Comparison of ENCODE assay signal across 9 cellular contexts in the genomic region with DNA sequence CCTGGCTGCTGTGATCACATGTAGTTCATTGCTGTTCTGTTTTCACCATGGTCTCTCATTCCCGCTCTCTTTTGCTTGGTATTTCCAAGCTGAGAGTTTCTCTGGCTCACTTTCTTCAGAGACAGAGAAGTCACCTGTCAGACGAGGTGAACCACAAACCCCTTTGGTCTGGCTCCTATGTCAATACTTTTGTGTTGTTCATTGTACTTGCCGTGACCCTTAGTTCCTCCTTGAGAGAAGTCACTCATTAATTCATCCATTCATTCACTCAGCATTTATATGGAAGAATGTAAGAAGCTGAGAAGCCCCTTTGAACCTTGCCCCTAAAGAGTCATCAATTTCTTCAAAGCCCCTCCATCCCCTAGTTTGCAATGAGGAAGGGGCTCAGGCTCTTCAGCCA.
"Had no signal": no experiment of that assay in that cellular context is flagged by ENCODE, and none has a peak within 500 bp of the region (broad histone marks: within the 10 kb centered on the region; RNA-seq: fewer than 3 reads in every experiment).

No MANE protein-coding gene starts in this region.

- H3K9me3 Mint-ChIP-seq: GM23338, HFFc6 had no signal

- H3K9me3 ChIP-seq: HAP-1 had no signal

- ATAC-seq: GM23338, HCT116 had no signal

- H3K4me3 ChIP-seq: GM23338, HAP-1 had no signal

- H3K27ac ChIP-seq: HL-60, KMS-11 had no signal

- H2AFZ ChIP-seq: GM23338 had no signal

- DNase-seq: H7, HFFc6, IMR-90, KBM-7 had no signal

- H3K27ac Mint-ChIP-seq: GM23338, HFFc6 had no signal

- H3K4me2 ChIP-seq: GM23338, KMS-11 had no signal

- H3K4me3 Mint-ChIP-seq: GM23338, HFFc6 had no signal

- H3K9ac ChIP-seq: KMS-11 had no signal
